In genomic region chr5:140557136-140557805, GRCh38 we compare ENCODE assay signal across 1 cellular context.
A peak's percentile ranks its signal among the peaks of the same experiment; 100 is the strongest.
TF ChIP-seq lines count a peak whose summit lies in the region.

Gene SRA1, minus strand, starts transcription at chr5:140557473. Its CDS starts 21 bp downstream, at chr5:140557452.

TF ChIP-seq in WTC11, 78 proteins besides CTCF, POLR2A, EP300 and RAD21 (continued from another document):
- peak; percentile 65; the same call in 1 of the 2 replicates for TF ChIP-seq ZNF281 (CRISPR knock-in tag; IDR thresholded peaks at IDR 0.05)
- no peak for TF ChIP-seq ZNF138 (CRISPR knock-in tag; conservative IDR thresholded peaks at IDR 0.05)
- no peak for TF ChIP-seq NFE2L1 (CRISPR knock-in tag; IDR thresholded peaks at IDR 0.05)
- TF ChIP-seq ATF3 (CRISPR knock-in tag; conservative IDR thresholded peaks at IDR 0.05): no peak
- no peak for TF ChIP-seq OVOL2 (CRISPR knock-in tag; IDR thresholded peaks at IDR 0.05; ENCODE audit: borderline replicate concordance)
- no peak for TF ChIP-seq ZNF317 (CRISPR knock-in tag; IDR thresholded peaks at IDR 0.05; ENCODE audit: borderline replicate concordance, low read depth)
- TF ChIP-seq CREB1 (CRISPR knock-in tag; IDR thresholded peaks at IDR 0.05): peak; percentile 90
- peak; percentile 90 for TF ChIP-seq SP1 (CRISPR knock-in tag; conservative IDR thresholded peaks at IDR 0.05)
- TF ChIP-seq NR3C1 (CRISPR knock-in tag; conservative IDR thresholded peaks at IDR 0.05; ENCODE audit: low read depth): no peak
- TF ChIP-seq AR (CRISPR knock-in tag; IDR thresholded peaks at IDR 0.05): no peak
- no peak for TF ChIP-seq AFF4 (CRISPR knock-in tag; IDR thresholded peaks at IDR 0.05; ENCODE audit: borderline replicate concordance)
- no peak for TF ChIP-seq E2F1 (CRISPR knock-in tag; IDR thresholded peaks at IDR 0.05)
- TF ChIP-seq TCF7 (CRISPR knock-in tag; IDR thresholded peaks at IDR 0.05; ENCODE audit: low read depth): no peak
- peak; percentile 78; the same call in 1 of the 2 replicates for TF ChIP-seq ZNF232 (CRISPR knock-in tag; IDR thresholded peaks at IDR 0.05)
- peak; percentile 50; the same call in 1 of the 2 replicates for TF ChIP-seq FOXP4 (CRISPR knock-in tag; IDR thresholded peaks at IDR 0.05)
- TF ChIP-seq ATF6 (CRISPR knock-in tag; IDR thresholded peaks at IDR 0.05): no peak
- TF ChIP-seq USF1 (CRISPR knock-in tag; IDR thresholded peaks at IDR 0.05): no peak; the same call in none of the 2 replicates
- peak; percentile 75; the same call in 1 of the 2 replicates for TF ChIP-seq ARID4B (CRISPR knock-in tag; IDR thresholded peaks at IDR 0.05; ENCODE audit: borderline replicate concordance)
- peak; percentile 89 for TF ChIP-seq CREM (CRISPR knock-in tag; IDR thresholded peaks at IDR 0.05)
- TF ChIP-seq RELA (CRISPR knock-in tag; IDR thresholded peaks at IDR 0.05; ENCODE audit: borderline replicate concordance): no peak
- no peak for TF ChIP-seq PRRX2 (CRISPR knock-in tag; IDR thresholded peaks at IDR 0.05)
- TF ChIP-seq ZNF416 (CRISPR knock-in tag; IDR thresholded peaks at IDR 0.05): 0 out of 2 replicates have a peak, but pooled peaks have one; percentile 35
- no peak for TF ChIP-seq NR2C2 (CRISPR knock-in tag; IDR thresholded peaks at IDR 0.05)
- TF ChIP-seq ATF2 (CRISPR knock-in tag; IDR thresholded peaks at IDR 0.05; ENCODE audit: borderline replicate concordance, low read depth): no peak
- 0 out of 2 replicates have a peak, but pooled peaks have one; percentile 49 for TF ChIP-seq ZBTB43 (CRISPR knock-in tag; IDR thresholded peaks at IDR 0.05)
